In the genomic region with DNA sequence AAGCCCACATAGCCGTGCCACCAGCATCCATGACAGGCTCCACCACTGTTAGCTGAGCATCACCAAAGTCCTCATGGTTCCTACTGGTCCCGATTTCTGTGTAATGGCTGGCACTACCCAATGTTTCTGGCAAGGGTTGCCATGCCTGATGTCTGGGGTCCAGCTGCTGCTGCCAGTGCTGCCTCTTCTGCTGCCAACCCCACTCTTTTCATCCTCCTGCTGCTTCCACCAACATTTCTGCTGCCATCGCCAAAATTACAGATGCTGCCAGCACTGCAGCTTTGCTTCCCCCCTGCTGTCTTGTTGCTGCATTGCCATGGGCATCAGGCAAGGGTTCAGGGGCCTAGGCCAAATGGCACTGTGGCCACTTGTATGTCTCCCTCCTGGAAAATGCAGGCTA, we compare ENCODE assay signal across 29 cellular contexts.
"Had no signal": no experiment of that assay in that cellular context is flagged by ENCODE, and none has a peak within 500 bp of the region (broad histone marks: within the 10 kb centered on the region; RNA-seq: fewer than 3 reads in every experiment).

No MANE protein-coding gene starts in this region.

- H3K9me3 ChIP-seq: ascending aorta, breast epithelium, colonic mucosa had no signal

- ATAC-seq: activated CD4-positive, alpha-beta T cell treated with anti-CD3 and anti-CD28 coated beads for 36 hours; activated naive CD4-positive, alpha-beta T cell treated with anti-CD3 and anti-CD28 coated beads, Interleukin-2, amount 50 U/mL, for 72 hours; activated T-cell treated with anti-CD3 and anti-CD28 coated beads, Interleukin-2, amount 50 U/mL, for 72 hours had no signal

- FAIRE-seq: endometrium, endothelial cell of umbilical vein, frontal cortex had no signal

- H3K27ac Mint-ChIP-seq: activated CD4-positive, alpha-beta memory T cell treated with anti-CD3 and anti-CD28 coated beads, Interleukin-2, amount 10 ng/mL, durations not matched to agents 7 days and 5 days; activated CD4-positive, alpha-beta T cell treated with anti-CD3 and anti-CD28 coated beads for 36 hours; activated CD4-positive, alpha-beta T cell treated with anti-CD3 and anti-CD28 coated beads, Interleukin-2, amount 10 ng/mL, durations not matched to agents 24 days and 14 days; activated naive CD4-positive, alpha-beta T cell treated with anti-CD3 and anti-CD28 coated beads, Interleukin-2, amount 10 ng/mL, durations not matched to agents 7 days and 5 days; activated naive CD4-positive, alpha-beta T cell treated with anti-CD3 and anti-CD28 coated beads, Interleukin-2, amount 50 U/mL, for 72 hours; activated naive CD8-positive, alpha-beta T cell treated with anti-CD3 and anti-CD28 coated beads, Interleukin-2, amount 10 ng/mL, durations not matched to agents 7 days and 5 days; activated T-cell treated with anti-CD3 and anti-CD28 coated beads, Interleukin-2, amount 50 U/mL, for 24 hours; activated T-cell treated with anti-CD3 and anti-CD28 coated beads, Interleukin-2, amount 50 U/mL, for 72 hours had no signal

- H3K36me3 ChIP-seq: ascending aorta, breast epithelium, cardiac muscle cell, colonic mucosa had no signal

- H3K4me1 ChIP-seq: ascending aorta, breast epithelium, colonic mucosa had no signal

- DNase-seq: activated CD4-positive, alpha-beta memory T cell treated with anti-CD3 and anti-CD28 coated beads, Interleukin-2, amount 10 ng/mL, durations not matched to agents 7 days and 5 days; activated CD4-positive, alpha-beta T cell treated with anti-CD3 and anti-CD28 coated beads for 36 hours; activated CD4-positive, alpha-beta T cell treated with anti-CD3 and anti-CD28 coated beads, Interleukin-2, amount 10 ng/mL, durations not matched to agents 24 days and 14 days; activated CD4-positive, alpha-beta T cell treated with anti-CD3 and anti-CD28 coated beads, Interleukin-2, amount 50 U/mL, for 4 hours; activated CD4-positive, CD25-positive, alpha-beta regulatory T cell; activated CD4-positive, CD25-positive, alpha-beta regulatory T cell treated with anti-CD3 and anti-CD28 coated beads, Interleukin-2, amount 50 U/mL, for 72 hours; activated CD8-positive, alpha-beta memory T cell treated with anti-CD3 and anti-CD28 coated beads, Interleukin-2, amount 50 U/mL, for 48 hours; activated gamma-delta T cell; activated naive CD4-positive, alpha-beta T cell; activated naive CD4-positive, alpha-beta T cell treated with anti-CD3 and anti-CD28 coated beads, Interleukin-2, amount 10 ng/mL, durations not matched to agents 7 days and 5 days; activated naive CD8-positive, alpha-beta T cell treated with anti-CD3 and anti-CD28 coated beads, Interleukin-2, amount 10 ng/mL, durations not matched to agents 7 days and 5 days; activated T-cell treated with anti-CD3 and anti-CD28 coated beads for 4 hours; activated T-cell treated with anti-CD3 and anti-CD28 coated beads, Interleukin-2, amount 50 U/mL, for 24 hours; activated T-cell treated with anti-CD3 and anti-CD28 coated beads, Interleukin-2, amount 50 U/mL, for 72 hours; central memory CD4-positive, alpha-beta T cell; cerebellar nuclear complex; colonic mucosa; effector CD8-positive, alpha-beta T cell; head of caudate nucleus; T-helper 2 cell had no signal

- H3K27me3 Mint-ChIP-seq: activated CD4-positive, alpha-beta memory T cell treated with anti-CD3 and anti-CD28 coated beads, Interleukin-2, amount 10 ng/mL, durations not matched to agents 7 days and 5 days; activated CD4-positive, alpha-beta T cell treated with anti-CD3 and anti-CD28 coated beads for 36 hours; activated CD4-positive, alpha-beta T cell treated with anti-CD3 and anti-CD28 coated beads, Interleukin-2, amount 10 ng/mL, durations not matched to agents 24 days and 14 days; activated naive CD4-positive, alpha-beta T cell treated with anti-CD3 and anti-CD28 coated beads, Interleukin-2, amount 10 ng/mL, durations not matched to agents 7 days and 5 days; activated naive CD8-positive, alpha-beta T cell treated with anti-CD3 and anti-CD28 coated beads, Interleukin-2, amount 10 ng/mL, durations not matched to agents 7 days and 5 days; activated T-cell treated with anti-CD3 and anti-CD28 coated beads, Interleukin-2, amount 50 U/mL, for 24 hours; brain had no signal

- H3K4me1 Mint-ChIP-seq: activated CD4-positive, alpha-beta memory T cell treated with anti-CD3 and anti-CD28 coated beads, Interleukin-2, amount 10 ng/mL, durations not matched to agents 7 days and 5 days; activated CD4-positive, alpha-beta T cell treated with anti-CD3 and anti-CD28 coated beads for 36 hours; activated CD4-positive, alpha-beta T cell treated with anti-CD3 and anti-CD28 coated beads, Interleukin-2, amount 10 ng/mL, durations not matched to agents 24 days and 14 days; activated naive CD4-positive, alpha-beta T cell treated with anti-CD3 and anti-CD28 coated beads, Interleukin-2, amount 10 ng/mL, durations not matched to agents 7 days and 5 days; activated naive CD8-positive, alpha-beta T cell treated with anti-CD3 and anti-CD28 coated beads, Interleukin-2, amount 10 ng/mL, durations not matched to agents 7 days and 5 days had no signal

- H3K4me3 ChIP-seq: ascending aorta, breast epithelium, cardiac muscle cell, colonic mucosa had no signal

- H3K27me3 ChIP-seq: ascending aorta, breast epithelium, cardiac muscle cell, colonic mucosa had no signal

- H3K36me3 Mint-ChIP-seq: activated naive CD4-positive, alpha-beta T cell treated with anti-CD3 and anti-CD28 coated beads, Interleukin-2, amount 10 ng/mL, durations not matched to agents 7 days and 5 days; activated naive CD4-positive, alpha-beta T cell treated with anti-CD3 and anti-CD28 coated beads, Interleukin-2, amount 50 U/mL, for 72 hours; activated naive CD8-positive, alpha-beta T cell treated with anti-CD3 and anti-CD28 coated beads, Interleukin-2, amount 10 ng/mL, durations not matched to agents 7 days and 5 days; brain had no signal

- H3K4me3 Mint-ChIP-seq: activated CD4-positive, alpha-beta memory T cell treated with anti-CD3 and anti-CD28 coated beads, Interleukin-2, amount 10 ng/mL, durations not matched to agents 7 days and 5 days; activated CD4-positive, alpha-beta T cell treated with anti-CD3 and anti-CD28 coated beads for 36 hours; activated CD4-positive, alpha-beta T cell treated with anti-CD3 and anti-CD28 coated beads, Interleukin-2, amount 10 ng/mL, durations not matched to agents 24 days and 14 days; activated naive CD4-positive, alpha-beta T cell treated with anti-CD3 and anti-CD28 coated beads, Interleukin-2, amount 10 ng/mL, durations not matched to agents 7 days and 5 days; activated naive CD8-positive, alpha-beta T cell treated with anti-CD3 and anti-CD28 coated beads, Interleukin-2, amount 10 ng/mL, durations not matched to agents 7 days and 5 days; activated T-cell treated with anti-CD3 and anti-CD28 coated beads, Interleukin-2, amount 50 U/mL, for 24 hours; activated T-cell treated with anti-CD3 and anti-CD28 coated beads, Interleukin-2, amount 50 U/mL, for 72 hours; brain had no signal

- H3K9me3 Mint-ChIP-seq: activated CD4-positive, alpha-beta T cell treated with anti-CD3 and anti-CD28 coated beads, Interleukin-2, amount 10 ng/mL, durations not matched to agents 24 days and 14 days; activated naive CD8-positive, alpha-beta T cell treated with anti-CD3 and anti-CD28 coated beads, Interleukin-2, amount 10 ng/mL, durations not matched to agents 7 days and 5 days; activated T-cell treated with anti-CD3 and anti-CD28 coated beads, Interleukin-2, amount 50 U/mL, for 24 hours; brain had no signal

- H3K27ac ChIP-seq: ascending aorta, breast epithelium, cardiac muscle cell, colonic mucosa, epithelial cell of prostate had no signal
